ENCODE assay signal across 9 cellular contexts in genomic region chrX:38803286-38803608, GRCh38. TPM values are rescaled to one million over a fixed set of nuclear protein-coding genes. Genes with fewer than 3 reads are reported as not detected.
A peak's percentile ranks its signal among the peaks of the same experiment; 100 is the strongest.
DNase-seq lines count a peak whose midpoint lies in the region; ATAC-seq, FAIRE-seq and TF ChIP-seq lines count a peak whose summit lies in the region.
"Had no signal": no experiment of that assay in that cellular context is flagged by ENCODE, and none has a peak within 500 bp of the region (broad histone marks: within the 10 kb centered on the region; RNA-seq: fewer than 3 reads in every experiment).

No MANE protein-coding gene starts in this region.

- H2AFZ ChIP-seq in HepG2 (ENCODE audit: low read length) = no peak overlapping the region

- POLR2A ChIA-PET in AG04449 (lab: Yijun Ruan, JAX) = no interaction called here
- POLR2A ChIA-PET in HepG2 (lab: Yijun Ruan, JAX) = interaction anchor here (1.0 to 1.4 kb wide), 4 partner anchors 88 to 179 kb away, joined by 3 to 6 read pairs (median 4); no protein-coding TSS in a partner anchor

- no peak for TF ChIP-seq EP300 in HepG2 (IDR thresholded peaks at IDR 0.05; ENCODE audit: low read depth in 2 of 2, low read length in 2 of 2)
- no peak for TF ChIP-seq EP300 in HepG2 (CRISPR knock-in tag; IDR thresholded peaks at IDR 0.05; ENCODE audit: borderline replicate concordance)

- peak overlapping the region; percentile 66 for H3K4me2 ChIP-seq in HepG2 (ENCODE audit: low read depth, low read length)

- intact Hi-C loops in ascending aorta (cut with DNase I) = loop anchor here (5.0 to 10.0 kb wide), 4 partner anchors 1209 to 1462 kb away; partner anchors contain the start of gene BCOR
- intact Hi-C loops in HepG2 (cut with micrococcal nuclease; ENCODE audit: unreplicated experiment) = loop anchor here (5.0 kb wide), 1 partner anchor 456 kb away; no protein-coding TSS in a partner anchor
- intact Hi-C loops in tibial artery (cut with DNase I; ENCODE audit: low total_unique reads) = loop anchor here (5.0 kb wide), 1 partner anchor 929 kb away; no protein-coding TSS in a partner anchor

- FAIRE-seq in HepG2 (lab: Jason Lieb, UNC) = no peak
- FAIRE-seq: endometrium had no signal

- in situ Hi-C loops in HepG2 (cut with HindIII; ENCODE audit: extremely low pct_ligation_motif_present, low pct_unique_long_range_greater_than_20kb) = loop anchor here (25.0 kb wide), 1 partner anchor 184 kb away; no protein-coding TSS in a partner anchor

- no CpG with 5 or more reads among the region's 3 CpGs for WGBS in HepG2 (ENCODE audit: low lambda C conversion rate)

- H3K4me1 ChIP-seq in ascending aorta (peaks cover 0 to 5% of the 10 kb centered on the region in 2 donors), HepG2 (ENCODE audit: insufficient read depth, low read length) (peaks cover 38% of the 10 kb centered on the region), tibial artery (peaks cover 0 to 42% (median 0%) of the 10 kb centered on the region in 4 donors)

- no peaks in the 10 kb centered on the region for H3K27me3 ChIP-seq in HL-60 (ENCODE audit: insufficient read depth, poor library complexity, severe bottlenecking)
- H3K27me3 ChIP-seq in ascending aorta = no peaks in the 10 kb centered on the region
- H3K27me3 ChIP-seq in HepG2 (ENCODE audit: control insufficient read depth in 1 of 2, insufficient read depth in 2 of 2, low read length in 2 of 2) = no peaks in the 10 kb centered on the region; a peak in 1 of 5 replicates
- H3K27me3 ChIP-seq in tibial artery = no peaks in the 10 kb centered on the region

- peaks cover 32% of the 10 kb centered on the region for H3K79me2 ChIP-seq in HepG2 (ENCODE audit: insufficient read depth, low read length)

- peak overlapping the region; percentile 67 for H3K4me3 ChIP-seq in AG04449 (ENCODE audit: low read depth, low read length)
- H3K4me3 ChIP-seq in HL-60 (replicated peaks; ENCODE audit: insufficient read depth, low read length) = peak overlapping the region; percentile 57
- H3K4me3 ChIP-seq in ascending aorta = peak overlapping the region; percentile 66 to 78
- peak overlapping the region in 1 of 3 experiments; percentile 48; a peak in 3 of 6 replicates for H3K4me3 ChIP-seq in HepG2 (replicated peaks in 1 of 3; ENCODE audit: insufficient read depth in 1 of 3, low read depth in 2 of 3, low read length in 3 of 3)
- H3K4me3 ChIP-seq in tibial artery = peak overlapping the region; percentile 70 to 81

- H4K20me1 ChIP-seq in HepG2 (ENCODE audit: insufficient read depth, low read length) = 0 out of 2 replicates have a peak, but pooled peaks cover 2% of the 10 kb centered on the region

- peak; percentile 3; the same call in 2 of the 3 replicates for ATAC-seq in HepG2

- no peak for TF ChIP-seq RAD21 in HepG2 (CRISPR knock-in tag; IDR thresholded peaks at IDR 0.05)

- TF ChIP-seq POLR2A in HepG2 (IDR thresholded peaks at IDR 0.05; ENCODE audit: insufficient read depth in 1 of 2, low read depth in 2 of 2, low read length in 2 of 2) = peak in 1 of 2 experiments; percentile 37; a peak in 1 of 4 replicates

- H3K27ac ChIP-seq in HL-60 (replicated peaks) (peak overlapping the region; percentile 96), ascending aorta (peak overlapping the region; percentile 80 to 91), HepG2 (ENCODE audit: extremely low read length, insufficient read depth, low read length) (peak overlapping the region; percentile 95), tibial artery (peak overlapping the region; percentile 92 to 96)

- H3K36me3 ChIP-seq in ascending aorta (no peaks in the 10 kb centered on the region), HepG2 (replicated peaks in 1 of 2; ENCODE audit: control insufficient read depth in 1 of 2, insufficient read depth in 2 of 2, low read length in 2 of 2) (no peaks in the 10 kb centered on the region), tibial artery (no peaks in the 10 kb centered on the region)

- H3K9ac ChIP-seq in HepG2 (ENCODE audit: insufficient read depth, low read depth, low read length) = peak overlapping the region; percentile 95

- CTCF ChIA-PET in AG04449 (lab: Yijun Ruan, JAX) (no interaction called here), HepG2 (lab: Yijun Ruan, JAX; ENCODE audit: low intra/inter-chr PET ratio, low total read pairs) (no interaction called here)

- DNase-seq in AG04449 (ENCODE audit: low read depth, low spot score) (no peak), HL-60 (ENCODE audit: low read depth in 1 of 2, low spot score in 1 of 2) (no peak), ascending aorta (ENCODE audit: low spot score in 2 of 2) (no peak), HepG2 (ENCODE audit: low spot score) (no peak), tibial artery (no peak), GM19238 (ENCODE audit: insufficient read length, low spot score) (no peak), MV-4-11 (lab: John Stamatoyannopoulos, UW) (no peak), activated gamma-delta T cell treated with Interleukin-2 at 50 U/mL for 16 hours (no peak)

- TF ChIP-seq CTCF in AG04449 (IDR thresholded peaks at IDR 0.05; ENCODE audit: insufficient read depth, low read length, missing control alignments) (no peak), HL-60 (IDR thresholded peaks at IDR 0.05; ENCODE audit: insufficient read depth, low read length) (no peak), ascending aorta (IDR thresholded peaks at IDR 0.05) (no peak), HepG2 (CRISPR knock-in tag; IDR thresholded peaks at IDR 0.05) (no peak), tibial artery (IDR thresholded peaks at IDR 0.05) (no peak)

- no peaks in the 10 kb centered on the region for H3K9me3 ChIP-seq in ascending aorta
- no peaks in the 10 kb centered on the region for H3K9me3 ChIP-seq in HepG2 (ENCODE audit: low read length)
- H3K9me3 ChIP-seq in tibial artery = no peaks in the 10 kb centered on the region

- TSS peak; percentile 91 for BruUV-seq in HepG2 (replicated peaks; lab: Mats Ljungman, UMichigan)

TF ChIP-seq in HepG2, 621 proteins besides CTCF, POLR2A, EP300 and RAD21 (continues in another document):
- TF ChIP-seq SOX5 (CRISPR knock-in tag; IDR thresholded peaks at IDR 0.05; ENCODE audit: borderline replicate concordance) = no peak
- TF ChIP-seq ZNF503 (CRISPR knock-in tag; IDR thresholded peaks at IDR 0.05) = no peak
- no peak for TF ChIP-seq MLLT10 (CRISPR knock-in tag; IDR thresholded peaks at IDR 0.05)
- TF ChIP-seq REL (CRISPR knock-in tag; conservative IDR thresholded peaks at IDR 0.05) = no peak
- TF ChIP-seq ZNF160 (CRISPR knock-in tag; IDR thresholded peaks at IDR 0.05) = no peak
- no peak for TF ChIP-seq SIN3A (IDR thresholded peaks at IDR 0.05; ENCODE audit: borderline replicate concordance, low read depth, low read length)
- TF ChIP-seq ZNF644 (CRISPR knock-in tag; IDR thresholded peaks at IDR 0.05; ENCODE audit: low read depth) = no peak
- no peak for TF ChIP-seq RXRB (CRISPR knock-in tag; IDR thresholded peaks at IDR 0.05; ENCODE audit: borderline replicate concordance)
- TF ChIP-seq GZF1 (CRISPR knock-in tag; IDR thresholded peaks at IDR 0.05) = 0 out of 2 replicates have a peak, but pooled peaks have one; percentile 17
- no peak for TF ChIP-seq ZNF772 (CRISPR knock-in tag; IDR thresholded peaks at IDR 0.05)
- TF ChIP-seq TERF1 (CRISPR knock-in tag; IDR thresholded peaks at IDR 0.05) = no peak

RNA-seq across cellular contexts. Expression of gene MID1IP1, which starts 2.0 kb away (rescaled TPM):
- 76.1 TPM for total RNA-seq in ascending aorta
- total RNA-seq in HepG2 (2016; rRNA removed; fragmentation: Illumina TruSeq; extraction: Trizol) = 28.9 and 35.7 TPM in 2 replicates
- 11.0 and 12.4 TPM in 2 replicates for total RNA-seq in HepG2 (2016; cell fraction: cytosol; rRNA removed; fragmentation: Illumina TruSeq; extraction: Trizol; ENCODE audit: low read depth)
- 28.3 and 35.8 TPM in 2 replicates for total RNA-seq in HepG2 (2016; cell fraction: insoluble cytoplasmic fraction; rRNA removed; fragmentation: Illumina TruSeq; extraction: Trizol)
- 24.7 and 25.8 TPM in 2 replicates for total RNA-seq in HepG2 (2016; cell fraction: membrane; rRNA removed; fragmentation: Illumina TruSeq; extraction: Trizol)
- 18.5 and 18.6 TPM in 2 replicates for total RNA-seq in HepG2 (2016; cell fraction: nucleus; rRNA removed; fragmentation: Illumina TruSeq; extraction: Trizol)
- polyA plus RNA-seq in HepG2 (2011; rRNA removed) = 36.1 and 46.3 TPM in 2 replicates
- polyA plus RNA-seq in HepG2 (2011; cell fraction: cytosol; rRNA removed) = 43.4 and 44.7 TPM in 2 replicates
- 29.8 and 32.9 TPM in 2 replicates for polyA plus RNA-seq in HepG2 (2011; cell fraction: nucleus; rRNA removed)
- polyA plus RNA-seq in HepG2 (2012) = 46.0 and 48.1 TPM in 2 replicates
- polyA plus RNA-seq in HepG2 (2016; cell fraction: cytosol; fragmentation: Illumina TruSeq; extraction: Trizol; ENCODE audit: low read depth) = 4.4 and 5.1 TPM in 2 replicates
- polyA plus RNA-seq in HepG2 (2016; cell fraction: insoluble cytoplasmic fraction; fragmentation: Illumina TruSeq; extraction: Trizol; ENCODE audit: low read depth) = 28.2 and 32.4 TPM in 2 replicates
- polyA plus RNA-seq in HepG2 (2016; cell fraction: membrane; fragmentation: Illumina TruSeq; extraction: Trizol; ENCODE audit: low read depth) = 10.8 and 11.2 TPM in 2 replicates
- 30.7 and 31.4 TPM in 2 replicates for polyA plus RNA-seq in HepG2 (2016; cell fraction: nucleus; fragmentation: Illumina TruSeq; extraction: Trizol; ENCODE audit: insufficient read depth, low read depth)
- polyA minus RNA-seq in HepG2 (2011; rRNA and poly(A)+ RNA removed; ENCODE audit: low replicate concordance) = 50.4 and 50.8 TPM in 2 replicates
- 29.9 and 30.2 TPM in 2 replicates for polyA minus RNA-seq in HepG2 (2011; cell fraction: cytosol; rRNA and poly(A)+ RNA removed)
- polyA minus RNA-seq in HepG2 (2011; cell fraction: nucleus; rRNA and poly(A)+ RNA removed) = 16.7 and 17.3 TPM in 2 replicates
